ENCODE assay signal across 8 cellular contexts in genomic region chr6:29752451-29753308, GRCh38. TPM values are rescaled to one million over a fixed set of nuclear protein-coding genes. Genes with fewer than 3 reads are reported as not detected.
A peak's percentile ranks its signal among the peaks of the same experiment; 100 is the strongest.
DNase-seq lines count a peak whose midpoint lies in the region; ATAC-seq and TF ChIP-seq lines count a peak whose summit lies in the region.

No MANE protein-coding gene starts in this region.

- DNase-seq in DND-41 (peak; percentile 77), SK-MEL-5 (ENCODE audit: low read depth, low spot score) (peak; percentile 95), globus pallidus (ENCODE audit: low spot score) (peak; percentile 69), occipital lobe (lab: John Stamatoyannopoulos, UW) (peak; percentile 76), testis (peak; percentile 94)
- peak; percentile 85 for DNase-seq in activated naive CD4-positive, alpha-beta T cell treated with anti-CD3 and anti-CD28 coated beads, Interleukin-2, amount 50 U/mL, for 16 hours

- in situ Hi-C loops in SK-MEL-5 (cut with HindIII; ENCODE audit: low pct_unique_long_range_greater_than_20kb, low sequenced_read_pairs): no loop called here

- peak overlapping the region; percentile 39; the same call in 1 of the 2 replicates for H3K27ac ChIP-seq in DND-41 (ENCODE audit: low read length)
- H3K27ac ChIP-seq in KMS-11: no peak overlapping the region; the same call in 1 of the 2 replicates
- H3K27ac ChIP-seq in testis: peak overlapping the region; percentile 91 to 93

- H3K9ac ChIP-seq in DND-41 (ENCODE audit: low read depth, low read length): peak overlapping the region; percentile 60
- H3K9ac ChIP-seq in KMS-11: peak overlapping the region; percentile 71; the same call in 1 of the 2 replicates

- TF ChIP-seq POLR2A in testis (IDR thresholded peaks at IDR 0.05): no peak

- H2AFZ ChIP-seq in DND-41 (ENCODE audit: low read depth, low read length): peak overlapping the region; percentile 84
- peak overlapping the region; percentile 99 for H2AFZ ChIP-seq in KMS-11 (ENCODE audit: low read depth)

- 0 to 1% methylated on average over 21 to 64 of the region's 64 CpGs for WGBS in testis, 2 donors

- H3K4me2 ChIP-seq in DND-41 (ENCODE audit: insufficient read depth, low read length): peak overlapping the region; percentile 74
- peak overlapping the region; percentile 76 for H3K4me2 ChIP-seq in KMS-11

- no peaks in the 10 kb centered on the region for H3K79me2 ChIP-seq in DND-41 (ENCODE audit: insufficient read depth, low read length)
- no peaks in the 10 kb centered on the region for H3K79me2 ChIP-seq in KMS-11 (ENCODE audit: insufficient read depth, low read depth)

- TF ChIP-seq CTCF in DND-41 (IDR thresholded peaks at IDR 0.05; ENCODE audit: borderline replicate concordance, extremely low read depth, low read length, poor library complexity, severe bottlenecking) (peak; percentile 99), KMS-11 (conservative IDR thresholded peaks at IDR 0.05; ENCODE audit: low read depth, low read length) (peak; percentile 85), testis (IDR thresholded peaks at IDR 0.05) (peak; percentile 79 to 89 (median 88))

- H3K36me3 ChIP-seq in DND-41 (ENCODE audit: insufficient read depth, low read length): no peaks in the 10 kb centered on the region
- no peaks in the 10 kb centered on the region for H3K36me3 ChIP-seq in KMS-11 (ENCODE audit: insufficient read depth)
- no peaks in the 10 kb centered on the region for H3K36me3 ChIP-seq in testis (ENCODE audit: low read depth, missing control alignments)

- no peaks in the 10 kb centered on the region for H4K20me1 ChIP-seq in DND-41 (ENCODE audit: insufficient read depth, low read length)
- no peaks in the 10 kb centered on the region for H4K20me1 ChIP-seq in KMS-11 (ENCODE audit: insufficient read depth)

- peak overlapping the region; percentile 23 to 65; a peak in 3 of 4 replicates for H3K4me3 ChIP-seq in DND-41 (ENCODE audit: low read depth in 1 of 2, low read length in 2 of 2)
- peak overlapping the region; percentile 40 for H3K4me3 ChIP-seq in KMS-11 (IDR thresholded peaks at IDR 0.05; ENCODE audit: insufficient read depth, low read depth, low read length)
- H3K4me3 ChIP-seq in testis: peak overlapping the region; percentile 57 to 76

- intact Hi-C loops in testis (cut with DNase I; ENCODE audit: low total_unique reads): no loop called here

- no peaks in the 10 kb centered on the region for H3K9me3 ChIP-seq in DND-41 (ENCODE audit: insufficient read depth, low read length, severe bottlenecking)
- no peaks in the 10 kb centered on the region for H3K9me3 ChIP-seq in testis

- H3K4me1 ChIP-seq in DND-41 (ENCODE audit: insufficient read depth, low read length) (peaks cover 20% of the 10 kb centered on the region), KMS-11 (ENCODE audit: low read depth, poor library complexity, severe bottlenecking) (peaks cover 15% of the 10 kb centered on the region), testis (peaks cover 10% of the 10 kb centered on the region)

- peak; percentile 94 for ATAC-seq in DND-41 (ENCODE audit: insufficient read depth, low read depth)
- ATAC-seq in GM21723 (IDR thresholded peaks at IDR 0.05; ENCODE audit: unreplicated experiment): peak; percentile 61

- H3K27me3 ChIP-seq in DND-41 (ENCODE audit: insufficient read depth, low read length, poor library complexity): peaks cover 17% of the 10 kb centered on the region
- H3K27me3 ChIP-seq in KMS-11 (ENCODE audit: insufficient read depth, low read depth): no peaks in the 10 kb centered on the region
- no peaks in the 10 kb centered on the region for H3K27me3 ChIP-seq in testis

RNA-seq across cellular contexts. Expression of gene HLA-F, which starts 29.4 kb away (rescaled TPM):
- total RNA-seq in SK-MEL-5 (2014; rRNA removed; shearing (Covaris generic)): 28.0 and 30.4 TPM in 2 replicates
- polyA plus RNA-seq in SK-MEL-5 (2015; cell fraction: cytosol; rRNA removed): 28.4 and 31.7 TPM in 2 replicates
- polyA plus RNA-seq in SK-MEL-5 (2015; cell fraction: nucleus; rRNA removed): 111 and 143 TPM in 2 replicates
- total RNA-seq in occipital lobe: 1.4 TPM
- 10 to 100 TPM; 25.3 to 28.1 TPM for total RNA-seq in testis
- polyA plus RNA-seq in testis (ENCODE audit: insufficient read depth, low read depth, low replicate concordance): 51.1 TPM

Comparison
In these comparisons a context has a peak if more than half of its experiments do, and no peak if none do; other contexts are left out.
1. RNA of gene HLA-F, which starts 29.4 kb away (total RNA-seq): 25.3 to 28.1 TPM in testis and 28.0 to 30.4 TPM in SK-MEL-5; 1.4 TPM in occipital lobe (single experiment); every median in the first group is over 10 times any median in the second.
2. Peak in every context shown above with its lines, with median percentiles within 50 percentile points of each other: DNase-seq, H3K4me3 ChIP-seq and CTCF ChIP-seq.